In the genomic region with DNA sequence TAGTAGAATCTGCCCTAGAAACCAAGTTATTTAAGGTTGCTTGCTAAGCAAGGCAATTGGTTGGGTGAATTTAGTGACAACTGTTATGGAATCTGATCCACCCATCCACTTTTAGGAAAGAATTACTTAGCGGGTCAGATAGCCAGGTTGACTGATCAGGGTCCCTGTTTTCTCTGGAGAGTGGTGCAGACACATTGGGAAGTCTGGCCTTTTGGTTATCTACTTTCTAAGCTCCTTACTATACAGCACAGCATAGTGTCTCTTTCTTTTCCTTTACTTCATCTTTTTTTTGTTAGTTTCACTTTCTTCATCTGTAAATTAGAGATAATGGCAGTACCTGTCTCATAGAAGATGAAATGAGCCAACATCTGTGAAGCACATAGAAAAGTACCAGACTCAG, we compare ENCODE assay signal across 10 cellular contexts. TPM values are rescaled to one million over a fixed set of nuclear protein-coding genes. Genes with fewer than 3 reads are reported as not detected.
A peak's percentile ranks its signal among the peaks of the same experiment; 100 is the strongest.
DNase-seq lines count a peak whose midpoint lies in the region; ATAC-seq, FAIRE-seq and TF ChIP-seq lines count a peak whose summit lies in the region.
"Had no signal": no experiment of that assay in that cellular context is flagged by ENCODE, and none has a peak within 500 bp of the region (broad histone marks: within the 10 kb centered on the region; RNA-seq: fewer than 3 reads in every experiment).

No MANE protein-coding gene starts in this region.

- peaks cover 69% of the 10 kb centered on the region for H3K4me1 Mint-ChIP-seq in activated T-cell treated with anti-CD3 and anti-CD28 coated beads, Interleukin-2, amount 50 U/mL, for 24 hours (ENCODE audit: low read depth)
- H3K4me1 Mint-ChIP-seq in nephron progenitor cell, result peaks cover 34% of the 10 kb centered on the region

- H3K9me3 ChIP-seq in GM12878 (replicated peaks; ENCODE audit: control insufficient read depth, insufficient read depth, low read length) (no peaks in the 10 kb centered on the region), mesenchymal stem cell (ENCODE audit: control insufficient read depth, low read length) (no peaks in the 10 kb centered on the region), transverse colon (no peaks in the 10 kb centered on the region)

- H3K9ac ChIP-seq in GM12878 (ENCODE audit: control insufficient read depth, insufficient read depth, low read length) (no peak overlapping the region), mesenchymal stem cell (ENCODE audit: low read length) (peak overlapping the region; percentile 81)

- no peak overlapping the region for H2BK5ac ChIP-seq in mesenchymal stem cell (ENCODE audit: low read depth, low read length, poor library complexity, severe bottlenecking)

- no peak overlapping the region for H2BK12ac ChIP-seq in mesenchymal stem cell (ENCODE audit: low read length in 2 of 2)

- CTCF ChIA-PET in GM12878 (lab: Yijun Ruan, JAX), result no interaction called here

- H3K27ac ChIP-seq in GM12878 (ENCODE audit: control insufficient read depth, insufficient read depth), result no peak overlapping the region
- no peak overlapping the region for H3K27ac ChIP-seq in mesenchymal stem cell (ENCODE audit: low read length, poor library complexity, severe bottlenecking)
- H3K27ac ChIP-seq in transverse colon, result peak overlapping the region; percentile 45 to 67 (median 49)

- H3K4me1 ChIP-seq in GM12878 (ENCODE audit: control insufficient read depth, insufficient read depth, low read length) (no peaks in the 10 kb centered on the region), mesenchymal stem cell (ENCODE audit: control insufficient read depth, insufficient read depth, low read depth, low read length) (no peaks in the 10 kb centered on the region), transverse colon (peaks cover 10 to 31% (median 17%) of the 10 kb centered on the region in 4 donors)

- no peaks in the 10 kb centered on the region for H3K27me3 Mint-ChIP-seq in activated T-cell treated with anti-CD3 and anti-CD28 coated beads, Interleukin-2, amount 50 U/mL, for 24 hours
- peaks cover 7% of the 10 kb centered on the region for H3K27me3 Mint-ChIP-seq in nephron progenitor cell (ENCODE audit: low read depth, poor library complexity)

- no peak overlapping the region for H4K8ac ChIP-seq in mesenchymal stem cell (ENCODE audit: low read length)

- H3K27ac Mint-ChIP-seq in activated T-cell treated with anti-CD3 and anti-CD28 coated beads, Interleukin-2, amount 50 U/mL, for 24 hours, result peak overlapping the region; percentile 82
- H3K27ac Mint-ChIP-seq in nephron progenitor cell, result no peak overlapping the region

- H3K18ac ChIP-seq in mesenchymal stem cell (ENCODE audit: low read depth in 1 of 2, low read length in 2 of 2), result no peak overlapping the region

- RAD21 ChIA-PET in GM12878 (lab: Charles Lee; ENCODE audit: unreplicated experiment), result no interaction called here

- peaks cover 6% of the 10 kb centered on the region for H3K79me1 ChIP-seq in mesenchymal stem cell (replicated peaks; ENCODE audit: low read length, poor library complexity, severe bottlenecking)

- H3K27me3 ChIP-seq in GM12878 (replicated peaks in 1 of 2; ENCODE audit: control insufficient read depth in 2 of 2, insufficient read depth in 2 of 2, low read length in 1 of 2), result no peaks in the 10 kb centered on the region
- H3K27me3 ChIP-seq in mesenchymal stem cell (ENCODE audit: control insufficient read depth in 1 of 2, insufficient read depth in 1 of 2, low read length in 2 of 2), result no peaks in the 10 kb centered on the region
- no peaks in the 10 kb centered on the region for H3K27me3 ChIP-seq in transverse colon

- POLR2A ChIA-PET in GM12878 (lab: Charles Lee), result no interaction called here

- peak; percentile 35 for FAIRE-seq in GM12878 (lab: Jason Lieb, UNC)

- TF ChIP-seq RAD21 in GM12878 (IDR thresholded peaks at IDR 0.05; ENCODE audit: insufficient read depth, low read depth, low read length), result no peak

- peak overlapping the region; percentile 5 to 49 for H3K4ac ChIP-seq in mesenchymal stem cell (ENCODE audit: low read depth in 1 of 2, low read length in 2 of 2)

- no peaks in the 10 kb centered on the region for H3K79me2 ChIP-seq in GM12878 (ENCODE audit: control insufficient read depth, insufficient read depth, low read length)

- peaks cover 52% of the 10 kb centered on the region for H3K36me3 Mint-ChIP-seq in activated T-cell treated with anti-CD3 and anti-CD28 coated beads, Interleukin-2, amount 50 U/mL, for 24 hours (ENCODE audit: low read depth)
- H3K36me3 Mint-ChIP-seq in nephron progenitor cell (ENCODE audit: low read depth), result peaks cover 6% of the 10 kb centered on the region

- no peak for ATAC-seq in GM12878

- intact Hi-C loops in GM12878 (cut with micrococcal nuclease; ENCODE audit: unreplicated experiment), result no loop called here
- intact Hi-C loops in transverse colon (cut with DNase I; ENCODE audit: low total_unique reads), result no loop called here

- no peak overlapping the region for H4K91ac ChIP-seq in mesenchymal stem cell (ENCODE audit: low read length)

- no peak overlapping the region for H3K4me3 ChIP-seq in GM12878
- H3K4me3 ChIP-seq in mesenchymal stem cell (ENCODE audit: insufficient read depth in 1 of 2, low read depth in 1 of 2, low read length in 2 of 2), result peak overlapping the region in 1 of 2 experiments; percentile 61
- H3K4me3 ChIP-seq in transverse colon, result no peak overlapping the region

- TF ChIP-seq CTCF in GM12878 (IDR thresholded peaks at IDR 0.05 in 2 of 3, conservative IDR thresholded peaks at IDR 0.05 in 1 of 3; ENCODE audit: control insufficient read depth in 2 of 3, extremely low read depth in 1 of 3, insufficient read depth in 1 of 3, low read depth in 3 of 3, low read length in 3 of 3) (no peak), transverse colon (IDR thresholded peaks at IDR 0.05) (no peak), nephron progenitor cell (IDR thresholded peaks at IDR 0.05) (no peak)

- no peak for TF ChIP-seq POLR2A in GM12878 (IDR thresholded peaks at IDR 0.05; ENCODE audit: low read depth, low read length)
- TF ChIP-seq POLR2A in transverse colon (IDR thresholded peaks at IDR 0.05), result no peak

- no peak overlapping the region for H3K4me2 ChIP-seq in GM12878 (ENCODE audit: control insufficient read depth, insufficient read depth)
- H3K4me2 ChIP-seq in mesenchymal stem cell (ENCODE audit: low read length, poor library complexity, severe bottlenecking), result no peak overlapping the region

- H3K36me3 ChIP-seq in GM12878 (ENCODE audit: control insufficient read depth in 2 of 2, insufficient read depth in 2 of 2, low read length in 1 of 2) (no peaks in the 10 kb centered on the region), mesenchymal stem cell (ENCODE audit: control insufficient read depth in 1 of 2, insufficient read depth in 2 of 2, low read depth in 1 of 2, low read length in 2 of 2) (peaks cover 3 to 26% of the 10 kb centered on the region in 2 experiments), transverse colon (peaks cover 0 to 4% (median 0%) of the 10 kb centered on the region in 4 donors)

- SMC1A ChIA-PET in GM12878 (lab: Charles Lee; ENCODE audit: uncharacterized antibody, unreplicated experiment), result interaction anchor here (0.9 to 4.0 kb wide), 2 partner anchors 13 to 60 kb away, joined by 3 to 24 read pairs; no protein-coding TSS in a partner anchor

- no peak overlapping the region for H3K14ac ChIP-seq in mesenchymal stem cell (ENCODE audit: low read length in 2 of 2)

- H3K4me3 Mint-ChIP-seq in activated T-cell treated with anti-CD3 and anti-CD28 coated beads, Interleukin-2, amount 50 U/mL, for 24 hours, result peak overlapping the region; percentile 48
- H3K4me3 Mint-ChIP-seq in nephron progenitor cell, result no peak overlapping the region

- no peak overlapping the region for H2AK5ac ChIP-seq in mesenchymal stem cell (ENCODE audit: low read length, severe bottlenecking)

- no peaks in the 10 kb centered on the region for H3K9me3 Mint-ChIP-seq in activated T-cell treated with anti-CD3 and anti-CD28 coated beads, Interleukin-2, amount 50 U/mL, for 24 hours
- H3K9me3 Mint-ChIP-seq in nephron progenitor cell, result peaks cover 5% of the 10 kb centered on the region

- H4K20me1 ChIP-seq in GM12878 (ENCODE audit: control insufficient read depth, insufficient read depth), result no peaks in the 10 kb centered on the region

- TF ChIP-seq EP300 in GM12878 (IDR thresholded peaks at IDR 0.05; ENCODE audit: borderline replicate concordance in 1 of 2, control insufficient read depth in 1 of 2, low read depth in 2 of 2, low read length in 2 of 2), result no peak
- TF ChIP-seq EP300 in transverse colon (IDR thresholded peaks at IDR 0.05; ENCODE audit: low read depth), result no peak

- H2AFZ ChIP-seq in GM12878 (ENCODE audit: control insufficient read depth, low read depth, low read length) (no peak overlapping the region), mesenchymal stem cell (ENCODE audit: low read depth, low read length) (no peak overlapping the region)

- in situ Hi-C loops in GM12878 (cut with MboI), result no loop called here
- in situ Hi-C loops in transverse colon (cut with MboI; ENCODE audit: low pct_ligation_motif_present in 1 of 4, low pct_unique_long_range_greater_than_20kb in 1 of 4, low sequenced_read_pairs in 3 of 4), result no loop called here

- WGBS in GM12878 (ENCODE audit: insufficient coverage, insufficient replicate concordance, low lambda C conversion rate, missing lambda C conversion rate), result 100% methylated on average over 1 of the region's 1 CpG
- WGBS in mesenchymal stem cell, result 40% methylated on average over 1 of the region's 1 CpG
- 80 to 83% methylated on average over 1 of the region's 1 CpG for WGBS in transverse colon (ENCODE audit: low coverage in 1 of 2), 2 donors

- no peak overlapping the region for H3K23ac ChIP-seq in mesenchymal stem cell (ENCODE audit: low read length in 2 of 2)

- no TSS peak for BruUV-seq in GM12878 (replicated peaks; lab: Mats Ljungman, UMichigan)

- no peak overlapping the region for H2BK120ac ChIP-seq in mesenchymal stem cell (ENCODE audit: low read depth, low read length)

- H2BK15ac ChIP-seq in mesenchymal stem cell (ENCODE audit: low read depth, poor library complexity, severe bottlenecking), result no peak overlapping the region

- DNase-seq in activated T-cell treated with anti-CD3 and anti-CD28 coated beads, Interleukin-2, amount 50 U/mL, for 24 hours, result no peak
- DNase-seq in activated T-cell treated with anti-CD3 and anti-CD28 coated beads for 4 hours (no peak), GM12878 (ENCODE audit: low read depth, low spot score) (no peak), mesenchymal stem cell (no peak), transverse colon (no peak), superior temporal gyrus (ENCODE audit: extremely low spot score) (no peak), nephron progenitor cell (no peak), DMS114 treated with DMSO at 0.1 percent for 48 hours (lab: John Stamatoyannopoulos, UW; ENCODE audit: unreplicated experiment) (no peak)
- DNase-seq: head of caudate nucleus, NCI-H2029 treated with DMSO at 0.1 percent for 48 hours had no signal

RNA-seq across cellular contexts. Expression of gene HERC3, which starts 7.4 kb away (rescaled TPM):
- total RNA-seq in GM12878 (2013; cell fraction: nucleolus; rRNA removed), result 38.4 and 38.7 TPM in 2 replicates
- total RNA-seq in GM12878 (2014; rRNA removed), result 1.9 and 2.4 TPM in 2 replicates
- 2.7 and 3.0 TPM in 2 replicates for total RNA-seq in GM12878 (2014; rRNA removed; fragmentation: Illumina TruSeq; extraction: Trizol)
- total RNA-seq in GM12878 (2021), result 4.5 and 5.5 TPM in 2 replicates
- polyA plus RNA-seq in GM12878 (2011; ENCODE audit: low read depth), result 2.9 TPM
- 18.2 and 22.9 TPM in 2 replicates for polyA plus RNA-seq in GM12878 (2011; rRNA removed)
- polyA plus RNA-seq in GM12878 (2011; cell fraction: cytosol; rRNA removed), result 8.6 and 13.2 TPM in 2 replicates
- 20.5 and 31.7 TPM in 2 replicates for polyA plus RNA-seq in GM12878 (2011; cell fraction: nucleus; rRNA removed)
- 4.1 and 6.4 TPM in 2 replicates for polyA plus RNA-seq in GM12878 (2012)
- polyA plus RNA-seq in GM12878 (2014; fragmentation: Illumina TruSeq; extraction: Trizol), result 3.9 and 4.6 TPM in 2 replicates
- under 1 TPM; 0.52 to 0.82 TPM for polyA plus RNA-seq in GM12878 (2014; fragmentation: Nextera tagmentation; extraction: Ambion mirVana)
- polyA plus RNA-seq in GM12878 (2014; rRNA removed), result 2.5 and 2.8 TPM in 2 replicates
- 1 to 10 TPM; 2.6 to 2.9 TPM for polyA plus RNA-seq in GM12878 (2016; fragmentation: Nextera tagmentation; extraction: Ambion mirVana)
- polyA minus RNA-seq in GM12878 (2011; rRNA and poly(A)+ RNA removed), result 32.3 and 34.4 TPM in 2 replicates
- 6.1 and 7.7 TPM in 2 replicates for polyA minus RNA-seq in GM12878 (2011; cell fraction: cytosol; rRNA and poly(A)+ RNA removed)
- 31.2 and 36.6 TPM in 2 replicates for polyA minus RNA-seq in GM12878 (2011; cell fraction: nucleus; rRNA and poly(A)+ RNA removed)
- 6.7 TPM for polyA plus RNA-seq in mesenchymal stem cell (2013, experiment 1 of 2)
- polyA plus RNA-seq in mesenchymal stem cell (2013, experiment 2 of 2), result 6.5 TPM
- 10 to 100 TPM; 38.9 to 64.1 (median 55.1) TPM for total RNA-seq in transverse colon

Comparison
In these comparisons a context has a peak if more than half of its experiments do, and no peak if none do; other contexts are left out.
1. H3K27ac ChIP-seq: peak in transverse colon (4 of 4); none in GM12878 (single experiment) and mesenchymal stem cell (single experiment).